Comparison of ENCODE assay signal across 12 cellular contexts in genomic region chr11:11396290-11397042, GRCh38. TPM values are rescaled to one million over a fixed set of nuclear protein-coding genes. Genes with fewer than 3 reads are reported as not detected.
DNase-seq lines count a peak whose midpoint lies in the region; ATAC-seq, FAIRE-seq and TF ChIP-seq lines count a peak whose summit lies in the region.
"Had no signal": no experiment of that assay in that cellular context is flagged by ENCODE, and none has a peak within 500 bp of the region (broad histone marks: within the 10 kb centered on the region; RNA-seq: fewer than 3 reads in every experiment).

No MANE protein-coding gene starts in this region.

- intact Hi-C loops in left lung (cut with DNase I) = no loop called here

- H3K27me3 Mint-ChIP-seq in type B pancreatic cell = peaks cover 15% of the 10 kb centered on the region

- no peak overlapping the region for H3K27ac ChIP-seq in left lung
- H3K27ac ChIP-seq: 22Rv1 had no signal

- peaks cover 4% of the 10 kb centered on the region for H3K36me3 Mint-ChIP-seq in type B pancreatic cell

- H3K9me3 ChIP-seq in left lung = no peaks in the 10 kb centered on the region

- H3K36me3 ChIP-seq in bronchial epithelial cell (ENCODE audit: control insufficient read depth, insufficient read depth, low read length) (no peaks in the 10 kb centered on the region), left lung (no peaks in the 10 kb centered on the region)

- TF ChIP-seq CTCF in bronchial epithelial cell (IDR thresholded peaks at IDR 0.05; ENCODE audit: insufficient read depth, low read length, severe bottlenecking) = no peak
- no peak for TF ChIP-seq CTCF in left lung (IDR thresholded peaks at IDR 0.05)
- no peak for TF ChIP-seq CTCF in type B pancreatic cell (conservative IDR thresholded peaks at IDR 0.05)

- ATAC-seq in left lung = peak; percentile 60
- ATAC-seq in GM21786 (IDR thresholded peaks at IDR 0.05; ENCODE audit: unreplicated experiment) = no peak
- ATAC-seq: HCT116 had no signal

- no peak overlapping the region for H3K4me3 Mint-ChIP-seq in type B pancreatic cell

- peak overlapping the region; percentile 40 for H3K27ac Mint-ChIP-seq in type B pancreatic cell

- FAIRE-seq in bronchial epithelial cell (lab: Jason Lieb, UNC) = peak; percentile 86

- DNase-seq in DMS 273 (lab: John Stamatoyannopoulos, UW; ENCODE audit: unreplicated experiment) (peak; percentile 11), DMS 273 treated with DMSO at 0.1 percent for 48 hours (lab: John Stamatoyannopoulos, UW) (no peak), bronchial epithelial cell (ENCODE audit: low read depth) (peak; percentile 90), left lung (no peak), type B pancreatic cell (ENCODE audit: extremely low spot score, unreplicated experiment) (no peak), NCI-H2081 treated with DMSO at 0.1 percent for 48 hours (lab: John Stamatoyannopoulos, UW) (no peak)
- DNase-seq in stimulated activated CD4-positive, alpha-beta T cell treated with anti-CD3 and anti-CD28 coated beads, Interleukin-4, amount 100 ng/mL, for 24 hours = no peak
- DNase-seq: effector CD8-positive, alpha-beta T cell; RPMI8226 had no signal

- H3K9me3 Mint-ChIP-seq in type B pancreatic cell = no peaks in the 10 kb centered on the region

- H3K4me1 ChIP-seq in left lung = peaks cover 4 to 7% of the 10 kb centered on the region in 2 donors

- peaks cover 7% of the 10 kb centered on the region for H3K4me1 Mint-ChIP-seq in type B pancreatic cell (ENCODE audit: unreplicated experiment)

- H3K4me3 ChIP-seq in bronchial epithelial cell (ENCODE audit: low read depth, low read length) (no peak overlapping the region), left lung (no peak overlapping the region)

- H3K27me3 ChIP-seq in bronchial epithelial cell (ENCODE audit: control insufficient read depth, insufficient read depth, low read length) = no peaks in the 10 kb centered on the region
- no peaks in the 10 kb centered on the region for H3K27me3 ChIP-seq in left lung

RNA-seq across cellular contexts. Expression of gene CSNK2A3, which starts 43.4 kb away (rescaled TPM):
- total RNA-seq in bronchial epithelial cell (2.1 and 2.8 TPM in 2 replicates), left lung (1 to 10 TPM; 1.9 to 3.2 TPM), type B pancreatic cell (ENCODE audit: low replicate concordance) (0.69 and 0.75 TPM in 2 replicates)

Comparison
In these comparisons a context has a peak if more than half of its experiments do, and no peak if none do; other contexts are left out.
1. DNase-seq: peak in DMS 273 (single experiment) and bronchial epithelial cell (single experiment); none in DMS 273 treated with DMSO at 0.1 percent for 48 hours (single experiment), left lung (0 of 2), type B pancreatic cell (single experiment), NCI-H2081 treated with DMSO at 0.1 percent for 48 hours (single experiment) and stimulated activated CD4-positive, alpha-beta T cell treated with anti-CD3 and anti-CD28 coated beads, Interleukin-4, amount 100 ng/mL, for 24 hours (single experiment).